ENCODE assay signal across 21 cellular contexts in genomic region chr1:47578862-47579419, GRCh38.
DNase-seq lines count a peak whose midpoint lies in the region; ATAC-seq and TF ChIP-seq lines count a peak whose summit lies in the region.
"Had no signal": no experiment of that assay in that cellular context is flagged by ENCODE, and none has a peak within 500 bp of the region (broad histone marks: within the 10 kb centered on the region; RNA-seq: fewer than 3 reads in every experiment).

No MANE protein-coding gene starts in this region.

- H3K27me3 ChIP-seq in dorsolateral prefrontal cortex (peaks cover 0 to 7% (median 0%) of the 10 kb centered on the region in 45 donors), testis (no peaks in the 10 kb centered on the region)
- H3K27me3 ChIP-seq: right lobe of liver had no signal

- TF ChIP-seq CTCF in dorsolateral prefrontal cortex (IDR thresholded peaks at IDR 0.05 in 54 of 56, conservative IDR thresholded peaks at IDR 0.05 in 2 of 56; ENCODE audit: low read depth in 1 of 56, partially characterized antibody in 56 of 56) (no peak), testis (IDR thresholded peaks at IDR 0.05) (no peak)

- peak overlapping the region in 36 of 59 donors; percentile 1 to 74 (median 42) for H3K27ac ChIP-seq in dorsolateral prefrontal cortex
- H3K27ac ChIP-seq in testis: peak overlapping the region; percentile 15 to 46
- H3K27ac ChIP-seq: right lobe of liver had no signal

- H3K4me1 ChIP-seq in testis: peaks cover 15% of the 10 kb centered on the region
- H3K4me1 ChIP-seq: right lobe of liver had no signal

- ATAC-seq in activated CD8-positive, alpha-beta memory T cell treated with anti-CD3 and anti-CD28 coated beads, Interleukin-2, amount 10 ng/mL, durations not matched to agents 7 days and 5 days: no peak
- ATAC-seq in HG03159 (IDR thresholded peaks at IDR 0.05; ENCODE audit: unreplicated experiment): no peak
- ATAC-seq: activated CD8-positive, alpha-beta T cell treated with anti-CD3 and anti-CD28 coated beads, Interleukin-2, amount 10 ng/mL, durations not matched to agents 7 days and 5 days; activated T-cell treated with anti-CD3 and anti-CD28 coated beads, Interleukin-2, amount 50 U/mL, for 72 hours; stimulated activated naive B cell treated with anti-CD40 and anti-IgM and Interleukin-4, amounts not matched to agents 10 μg/mL and 1 μg/mL and 100 μg/mL, for 72 hours; T-helper 17 cell had no signal

- CTCF ChIA-PET in activated CD8-positive, alpha-beta memory T cell treated with anti-CD3 and anti-CD28 coated beads, Interleukin-2, amount 10 ng/mL, durations not matched to agents 7 days and 5 days (lab: Charles Lee): interaction anchor here (0.9 kb wide), 1 partner anchor 131 kb away, joined by 3 read pairs; no protein-coding TSS in a partner anchor

- H3K4me1 Mint-ChIP-seq in activated CD8-positive, alpha-beta memory T cell treated with anti-CD3 and anti-CD28 coated beads, Interleukin-2, amount 10 ng/mL, durations not matched to agents 7 days and 5 days: peaks cover 8% of the 10 kb centered on the region
- H3K4me1 Mint-ChIP-seq: T-helper 17 cell had no signal

- H3K4me3 Mint-ChIP-seq in activated CD8-positive, alpha-beta memory T cell treated with anti-CD3 and anti-CD28 coated beads, Interleukin-2, amount 10 ng/mL, durations not matched to agents 7 days and 5 days: no peak overlapping the region
- H3K4me3 Mint-ChIP-seq: activated CD8-positive, alpha-beta T cell treated with anti-CD3 and anti-CD28 coated beads, Interleukin-2, amount 10 ng/mL, durations not matched to agents 7 days and 5 days; activated naive CD8-positive, alpha-beta T cell treated with anti-CD3 and anti-CD28 coated beads, Interleukin-2, amount 10 ng/mL, durations not matched to agents 7 days and 5 days; activated T-cell treated with anti-CD3 and anti-CD28 coated beads, Interleukin-2, amount 50 U/mL, for 72 hours; stimulated activated naive B cell treated with anti-CD40 and anti-IgM and Interleukin-4, amounts not matched to agents 10 μg/mL and 1 μg/mL and 100 μg/mL, for 72 hours; T-helper 17 cell; WTC11 had no signal

- DNase-seq in activated CD8-positive, alpha-beta memory T cell treated with anti-CD3 and anti-CD28 coated beads, Interleukin-2, amount 50 U/mL, for 48 hours: peak; percentile 23
- DNase-seq in activated CD8-positive, alpha-beta memory T cell treated with anti-CD3 and anti-CD28 coated beads, Interleukin-2, amount 10 ng/mL, durations not matched to agents 7 days and 5 days: no peak
- DNase-seq in dorsolateral prefrontal cortex: no peak
- DNase-seq in midbrain (lab: John Stamatoyannopoulos, UW): peak; percentile 48
- DNase-seq in testis: no peak
- no peak for DNase-seq in effector CD4-positive, alpha-beta T cell
- no peak for DNase-seq in activated CD4-positive, CD25-positive, alpha-beta regulatory T cell treated with anti-CD3 and anti-CD28 coated beads, Interleukin-2, amount 50 U/mL, for 72 hours
- DNase-seq: 8988T; activated CD8-positive, alpha-beta T cell treated with anti-CD3 and anti-CD28 coated beads, Interleukin-2, amount 10 ng/mL, durations not matched to agents 7 days and 5 days; activated naive CD8-positive, alpha-beta T cell treated with anti-CD3 and anti-CD28 coated beads, Interleukin-2, amount 10 ng/mL, durations not matched to agents 7 days and 5 days; activated T-cell treated with anti-CD3 and anti-CD28 coated beads, Interleukin-2, amount 50 U/mL, for 72 hours; DMS 273 treated with DMSO at 0.1 percent for 48 hours; foreskin fibroblast; GF-D8; NCI-H1417 treated with DMSO at 0.1 percent for 48 hours; NCI-H524 treated with DMSO at 0.1 percent for 48 hours; stimulated activated naive B cell treated with anti-CD40 and anti-IgM and Interleukin-4, amounts not matched to agents 10 μg/mL and 1 μg/mL and 100 μg/mL, for 72 hours; T-helper 17 cell had no signal

- H3K36me3 ChIP-seq in testis (ENCODE audit: low read depth, missing control alignments): no peaks in the 10 kb centered on the region
- H3K36me3 ChIP-seq: right lobe of liver had no signal

- no peaks in the 10 kb centered on the region for H3K36me3 Mint-ChIP-seq in activated CD8-positive, alpha-beta memory T cell treated with anti-CD3 and anti-CD28 coated beads, Interleukin-2, amount 10 ng/mL, durations not matched to agents 7 days and 5 days
- H3K36me3 Mint-ChIP-seq: activated naive CD8-positive, alpha-beta T cell treated with anti-CD3 and anti-CD28 coated beads, Interleukin-2, amount 10 ng/mL, durations not matched to agents 7 days and 5 days; stimulated activated naive B cell treated with anti-CD40 and anti-IgM and Interleukin-4, amounts not matched to agents 10 μg/mL and 1 μg/mL and 100 μg/mL, for 72 hours; WTC11 had no signal

- H3K9me3 Mint-ChIP-seq in activated CD8-positive, alpha-beta memory T cell treated with anti-CD3 and anti-CD28 coated beads, Interleukin-2, amount 10 ng/mL, durations not matched to agents 7 days and 5 days (ENCODE audit: low read depth): no peaks in the 10 kb centered on the region
- H3K9me3 Mint-ChIP-seq: activated naive CD8-positive, alpha-beta T cell treated with anti-CD3 and anti-CD28 coated beads, Interleukin-2, amount 10 ng/mL, durations not matched to agents 7 days and 5 days; activated T-cell treated with anti-CD3 and anti-CD28 coated beads, Interleukin-2, amount 50 U/mL, for 72 hours; stimulated activated naive B cell treated with anti-CD40 and anti-IgM and Interleukin-4, amounts not matched to agents 10 μg/mL and 1 μg/mL and 100 μg/mL, for 72 hours; WTC11 had no signal

- no peak overlapping the region for H3K27ac Mint-ChIP-seq in activated CD8-positive, alpha-beta memory T cell treated with anti-CD3 and anti-CD28 coated beads, Interleukin-2, amount 10 ng/mL, durations not matched to agents 7 days and 5 days
- H3K27ac Mint-ChIP-seq: activated CD8-positive, alpha-beta T cell treated with anti-CD3 and anti-CD28 coated beads, Interleukin-2, amount 10 ng/mL, durations not matched to agents 7 days and 5 days; activated naive CD8-positive, alpha-beta T cell treated with anti-CD3 and anti-CD28 coated beads, Interleukin-2, amount 10 ng/mL, durations not matched to agents 7 days and 5 days; activated T-cell treated with anti-CD3 and anti-CD28 coated beads, Interleukin-2, amount 50 U/mL, for 72 hours; stimulated activated naive B cell treated with anti-CD40 and anti-IgM and Interleukin-4, amounts not matched to agents 10 μg/mL and 1 μg/mL and 100 μg/mL, for 72 hours; T-helper 17 cell; WTC11 had no signal

- H3K9me3 ChIP-seq in testis: no peaks in the 10 kb centered on the region
- H3K9me3 ChIP-seq: right lobe of liver had no signal

- 39 to 63% methylated on average over 7 of the region's 7 CpGs for WGBS in testis, 2 donors

- peaks cover 25% of the 10 kb centered on the region for H3K27me3 Mint-ChIP-seq in activated CD8-positive, alpha-beta memory T cell treated with anti-CD3 and anti-CD28 coated beads, Interleukin-2, amount 10 ng/mL, durations not matched to agents 7 days and 5 days

- intact Hi-C loops in dorsolateral prefrontal cortex (cut with DNase I): no loop called here
- intact Hi-C loops in testis (cut with DNase I; ENCODE audit: low total_unique reads): no loop called here

- TF ChIP-seq POLR2A in testis (IDR thresholded peaks at IDR 0.05): no peak

- H3K4me3 ChIP-seq in dorsolateral prefrontal cortex (peak overlapping the region in 18 of 59 donors; percentile 2 to 57 (median 30)), testis (no peak overlapping the region)
- H3K4me3 ChIP-seq: right lobe of liver had no signal

Comparison
In these comparisons a context has a peak if more than half of its experiments do, and no peak if none do; other contexts are left out.
1. DNase-seq: peak in activated CD8-positive, alpha-beta memory T cell treated with anti-CD3 and anti-CD28 coated beads, Interleukin-2, amount 50 U/mL, for 48 hours (single experiment) and midbrain (single experiment); none in activated CD8-positive, alpha-beta memory T cell treated with anti-CD3 and anti-CD28 coated beads, Interleukin-2, amount 10 ng/mL, durations not matched to agents 7 days and 5 days (single experiment), dorsolateral prefrontal cortex (0 of 10), testis (single experiment), effector CD4-positive, alpha-beta T cell (single experiment) and activated CD4-positive, CD25-positive, alpha-beta regulatory T cell treated with anti-CD3 and anti-CD28 coated beads, Interleukin-2, amount 50 U/mL, for 72 hours (single experiment).